Comparison of ENCODE assay signal across 20 cellular contexts in genomic region chr6:164398647-164399046, GRCh38.
"Had no signal": no experiment of that assay in that cellular context is flagged by ENCODE, and none has a peak within 500 bp of the region (broad histone marks: within the 10 kb centered on the region; RNA-seq: fewer than 3 reads in every experiment).

No MANE protein-coding gene starts in this region.

- DNase-seq: activated CD4-positive, alpha-beta T cell treated with anti-CD3 and anti-CD28 coated beads for 4 hours; activated CD4-positive, alpha-beta T cell treated with anti-CD3 and anti-CD28 coated beads, Interleukin-2, amount 50 U/mL, for 4 hours; activated naive CD4-positive, alpha-beta T cell; activated T-cell treated with anti-CD3 and anti-CD28 coated beads for 4 hours; activated T-cell treated with anti-CD3 and anti-CD28 coated beads, Interleukin-2, amount 50 U/mL, for 72 hours; colonic mucosa; dorsolateral prefrontal cortex; effector memory CD4-positive, alpha-beta T cell; foreskin fibroblast; heart left ventricle; kidney glomerular epithelial cell; left lung; ovary; psoas muscle; stimulated activated naive CD4-positive, alpha-beta T cell treated with Interleukin-2 at 50 U/mL for 16 hours; T-helper 2 cell had no signal

- H3K4me1 ChIP-seq: colonic mucosa, left lung, psoas muscle had no signal

- H3K4me3 ChIP-seq: colonic mucosa, left lung, ovary, psoas muscle, tibial nerve had no signal

- H3K27me3 ChIP-seq: colonic mucosa, dorsolateral prefrontal cortex, heart left ventricle, left lung, neutrophil, ovary, tibial nerve had no signal

- ATAC-seq: activated naive CD4-positive, alpha-beta T cell treated with anti-CD3 and anti-CD28 coated beads, Interleukin-2, amount 50 U/mL, for 72 hours; activated T-cell treated with anti-CD3 and anti-CD28 coated beads, Interleukin-2, amount 50 U/mL, for 72 hours; heart left ventricle; left lung; psoas muscle had no signal

- H3K27ac ChIP-seq: colonic mucosa, heart left ventricle, left lung, neutrophil, ovary, psoas muscle, VCaP had no signal

- H3K9me3 ChIP-seq: colonic mucosa, heart left ventricle, left lung, neutrophil, ovary, psoas muscle, tibial nerve had no signal

- H3K36me3 ChIP-seq: colonic mucosa, heart left ventricle, left lung, neutrophil, ovary, tibial nerve had no signal
